In genomic region chr16:89341274-89341673, GRCh38 we compare ENCODE assay signal across 18 cellular contexts.
DNase-seq lines count a peak whose midpoint lies in the region; ATAC-seq and TF ChIP-seq lines count a peak whose summit lies in the region.
"Had no signal": no experiment of that assay in that cellular context is flagged by ENCODE, and none has a peak within 500 bp of the region (broad histone marks: within the 10 kb centered on the region; RNA-seq: fewer than 3 reads in every experiment).

No MANE protein-coding gene starts in this region.

- peaks cover 70% of the 10 kb centered on the region for H3K4me1 ChIP-seq in Panc1 (ENCODE audit: control insufficient read depth, insufficient read depth, low read length)

- TF ChIP-seq CTCF in Panc1 (IDR thresholded peaks at IDR 0.05) (no peak), dorsolateral prefrontal cortex (IDR thresholded peaks at IDR 0.05 in 54 of 56, conservative IDR thresholded peaks at IDR 0.05 in 2 of 56; ENCODE audit: low read depth in 1 of 56, partially characterized antibody in 56 of 56) (no peak), osteocyte (IDR thresholded peaks at IDR 0.05) (no peak), WERI-Rb-1 (IDR thresholded peaks at IDR 0.05; ENCODE audit: low read depth, low read length) (no peak)

- CTCF ChIA-PET in activated CD4-positive, alpha-beta T cell treated with anti-CD3 and anti-CD28 coated beads, Interleukin-2, amount 10 ng/mL, durations not matched to agents 7 days and 5 days (lab: Charles Lee) = interaction anchor here (0.8 kb wide), 1 partner anchor 25 kb away, joined by 3 read pairs; no protein-coding TSS in a partner anchor
- CTCF ChIA-PET in Panc1 (lab: Charles Lee) = no interaction called here

- no peak overlapping the region for H3K4me3 ChIP-seq in Panc1 (ENCODE audit: low read depth in 2 of 2, low read length in 2 of 2)
- no peak overlapping the region for H3K4me3 ChIP-seq in dorsolateral prefrontal cortex
- no peak overlapping the region for H3K4me3 ChIP-seq in WERI-Rb-1 (ENCODE audit: low read depth, low read length)
- H3K4me3 ChIP-seq: cardiac muscle cell, GM12878, Peyer's patch had no signal

- H3K27me3 Mint-ChIP-seq in activated CD4-positive, alpha-beta T cell treated with anti-CD3 and anti-CD28 coated beads, Interleukin-2, amount 10 ng/mL, durations not matched to agents 7 days and 5 days = no peaks in the 10 kb centered on the region
- H3K27me3 Mint-ChIP-seq in osteocyte (ENCODE audit: unreplicated experiment) = no peaks in the 10 kb centered on the region
- H3K27me3 Mint-ChIP-seq: activated naive CD8-positive, alpha-beta T cell treated with anti-CD3 and anti-CD28 coated beads, Interleukin-2, amount 10 ng/mL, durations not matched to agents 7 days and 5 days had no signal

- no peak for ATAC-seq in Panc1
- ATAC-seq: GM12878 had no signal

- H3K27me3 ChIP-seq in Panc1 (ENCODE audit: control insufficient read depth, insufficient read depth, low read length) (no peaks in the 10 kb centered on the region), dorsolateral prefrontal cortex (no peaks in the 10 kb centered on the region), WERI-Rb-1 (ENCODE audit: insufficient read depth, low read depth, severe bottlenecking) (no peaks in the 10 kb centered on the region)
- H3K27me3 ChIP-seq: cardiac muscle cell, Peyer's patch had no signal

- POLR2A ChIA-PET in activated CD4-positive, alpha-beta T cell treated with anti-CD3 and anti-CD28 coated beads, Interleukin-2, amount 10 ng/mL, durations not matched to agents 7 days and 5 days (lab: Charles Lee) = no interaction called here
- POLR2A ChIA-PET in Panc1 (lab: Charles Lee) = no interaction called here

- peak overlapping the region; percentile 25 for H3K27ac Mint-ChIP-seq in activated CD4-positive, alpha-beta T cell treated with anti-CD3 and anti-CD28 coated beads, Interleukin-2, amount 10 ng/mL, durations not matched to agents 7 days and 5 days
- peak overlapping the region; percentile 39 for H3K27ac Mint-ChIP-seq in osteocyte (ENCODE audit: unreplicated experiment)

- H3K4me3 Mint-ChIP-seq in activated CD4-positive, alpha-beta T cell treated with anti-CD3 and anti-CD28 coated beads, Interleukin-2, amount 10 ng/mL, durations not matched to agents 7 days and 5 days = no peak overlapping the region
- H3K4me3 Mint-ChIP-seq in osteocyte (ENCODE audit: unreplicated experiment) = no peak overlapping the region
- H3K4me3 Mint-ChIP-seq: activated naive CD8-positive, alpha-beta T cell treated with anti-CD3 and anti-CD28 coated beads, Interleukin-2, amount 10 ng/mL, durations not matched to agents 7 days and 5 days had no signal

- no peaks in the 10 kb centered on the region for H3K9me3 Mint-ChIP-seq in activated CD4-positive, alpha-beta T cell treated with anti-CD3 and anti-CD28 coated beads, Interleukin-2, amount 10 ng/mL, durations not matched to agents 7 days and 5 days
- no peaks in the 10 kb centered on the region for H3K9me3 Mint-ChIP-seq in osteocyte (ENCODE audit: unreplicated experiment)
- H3K9me3 Mint-ChIP-seq: activated naive CD8-positive, alpha-beta T cell treated with anti-CD3 and anti-CD28 coated beads, Interleukin-2, amount 10 ng/mL, durations not matched to agents 7 days and 5 days had no signal

- peak overlapping the region; percentile 51 for H3K27ac ChIP-seq in Panc1 (ENCODE audit: low read length)
- peak overlapping the region in 49 of 59 donors; percentile 5 to 88 (median 57) for H3K27ac ChIP-seq in dorsolateral prefrontal cortex
- H3K27ac ChIP-seq in WERI-Rb-1 = no peak overlapping the region
- H3K27ac ChIP-seq: cardiac muscle cell, Peyer's patch had no signal

- DNase-seq in activated CD4-positive, alpha-beta T cell treated with anti-CD3 and anti-CD28 coated beads, Interleukin-2, amount 10 ng/mL, durations not matched to agents 7 days and 5 days = no peak
- DNase-seq in activated CD4-positive, alpha-beta T cell treated with anti-CD3 and anti-CD28 coated beads for 48 hours = no peak
- DNase-seq in Panc1 (ENCODE audit: low read depth, low spot score) (no peak), dorsolateral prefrontal cortex (peak in 2 of 10 donors; percentile 30 to 33), osteocyte (ENCODE audit: extremely low spot score, unreplicated experiment) (no peak), WERI-Rb-1 (no peak), ACHN (no peak), epidermal melanocyte (ENCODE audit: insufficient read length, low spot score) (no peak)
- DNase-seq: activated naive CD8-positive, alpha-beta T cell treated with anti-CD3 and anti-CD28 coated beads, Interleukin-2, amount 10 ng/mL, durations not matched to agents 7 days and 5 days; COR-L47; KG1; NCI-H2107; NCI-H774; stimulated activated naive CD4-positive, alpha-beta T cell treated with Interleukin-2 at 50 U/mL for 16 hours; SW 1271 had no signal

- no TSS peak for BruUV-seq in Panc1 (replicated peaks; lab: Mats Ljungman, UMichigan)

- intact Hi-C loops in Panc1 (cut with micrococcal nuclease; ENCODE audit: unreplicated experiment) = no loop called here
- intact Hi-C loops in dorsolateral prefrontal cortex (cut with DNase I) = no loop called here

- H3K4me1 Mint-ChIP-seq in activated CD4-positive, alpha-beta T cell treated with anti-CD3 and anti-CD28 coated beads, Interleukin-2, amount 10 ng/mL, durations not matched to agents 7 days and 5 days = peaks cover 47% of the 10 kb centered on the region
- H3K4me1 Mint-ChIP-seq in osteocyte (ENCODE audit: unreplicated experiment) = peaks cover 46% of the 10 kb centered on the region

- H3K9me3 ChIP-seq in Panc1 (ENCODE audit: control insufficient read depth, insufficient read depth, low read depth, low read length) = no peaks in the 10 kb centered on the region
- H3K9me3 ChIP-seq in WERI-Rb-1 (ENCODE audit: severe bottlenecking) = no peaks in the 10 kb centered on the region
- H3K9me3 ChIP-seq: Peyer's patch had no signal

- in situ Hi-C loops in Panc1 (cut with HindIII; ENCODE audit: low pct_unique_long_range_greater_than_20kb, low sequenced_read_pairs) (no loop called here), ACHN (cut with HindIII; ENCODE audit: low pct_ligation_motif_present, low pct_unique_long_range_greater_than_20kb, low sequenced_read_pairs) (no loop called here)

- H3K36me3 Mint-ChIP-seq in activated CD4-positive, alpha-beta T cell treated with anti-CD3 and anti-CD28 coated beads, Interleukin-2, amount 10 ng/mL, durations not matched to agents 7 days and 5 days (ENCODE audit: low read depth) = peaks cover 12% of the 10 kb centered on the region
- H3K36me3 Mint-ChIP-seq in osteocyte (ENCODE audit: unreplicated experiment) = peaks cover 3% of the 10 kb centered on the region

- H3K36me3 ChIP-seq in Panc1 (ENCODE audit: control insufficient read depth, insufficient read depth, low read length) (no peaks in the 10 kb centered on the region), WERI-Rb-1 (no peaks in the 10 kb centered on the region)
- H3K36me3 ChIP-seq: cardiac muscle cell, Peyer's patch had no signal
